27 cellular contexts compared by ENCODE assay signal in genomic region chr1:25628741-25629421, GRCh38. TPM values are rescaled to one million over a fixed set of nuclear protein-coding genes. Genes with fewer than 3 reads are reported as not detected.
DNase-seq lines count a peak whose midpoint lies in the region; ATAC-seq, FAIRE-seq and TF ChIP-seq lines count a peak whose summit lies in the region.
"Had no signal": no experiment of that assay in that cellular context is flagged by ENCODE, and none has a peak within 500 bp of the region (broad histone marks: within the 10 kb centered on the region; RNA-seq: fewer than 3 reads in every experiment).

No MANE protein-coding gene starts in this region.

- peak; percentile 31 to 39 for ATAC-seq in activated T-cell treated with anti-CD3 and anti-CD28 coated beads, Interleukin-2, amount 50 U/mL, for 72 hours (replicated peaks in 1 of 2)
- peak; percentile 71 for ATAC-seq in stimulated activated naive CD8-positive, alpha-beta T cell treated with anti-CD3 and anti-CD28 coated beads, Interleukin-15, Interleukin-2, amounts not matched to agents 100 U/mL and 50 U/mL, for 24 hours
- ATAC-seq in heart right ventricle, result no peak
- ATAC-seq: activated CD8-positive, alpha-beta memory T cell treated with anti-CD3 and anti-CD28 coated beads, Interleukin-2, amount 10 ng/mL, durations not matched to agents 7 days and 5 days; stimulated activated memory B cell treated with anti-CD40 and anti-IgM and Interleukin-4, amounts not matched to agents 10 μg/mL and 1 μg/mL and 100 μg/mL, for 72 hours had no signal

- 98% methylated on average over 5 of the region's 5 CpGs for WGBS in heart right ventricle, 2 donors

- no peak for FAIRE-seq in frontal cortex (lab: Jason Lieb, UNC)

- peaks cover 0 to 6% of the 10 kb centered on the region in 2 donors for H3K9me3 Mint-ChIP-seq in activated T-cell treated with anti-CD3 and anti-CD28 coated beads, Interleukin-2, amount 50 U/mL, for 72 hours
- no peaks in the 10 kb centered on the region for H3K9me3 Mint-ChIP-seq in activated naive CD8-positive, alpha-beta T cell (ENCODE audit: low read depth)

- H3K4me3 ChIP-seq in HEK293 (ENCODE audit: low read depth, low read length) (no peak overlapping the region), heart right ventricle (no peak overlapping the region)
- H3K4me3 ChIP-seq: cardiac muscle cell, ovary, PC-9, testis, uterus had no signal

- intact Hi-C loops in heart right ventricle (cut with DNase I), result loop anchor here in 3 of 10 donors (10.0 kb wide), 2 partner anchors 46 to 56 kb away; no protein-coding TSS in a partner anchor

- POLR2A ChIA-PET in HEK293 (lab: Yijun Ruan, JAX), result no interaction called here

- H3K27ac ChIP-seq in HEK293 (ENCODE audit: extremely low read depth, low read depth, low read length), result no peak overlapping the region
- H3K27ac ChIP-seq in heart right ventricle, result no peak overlapping the region
- H3K27ac ChIP-seq: C4-2B, cardiac muscle cell, ovary, PC-9, testis, uterus had no signal

- H3K27me3 Mint-ChIP-seq in activated T-cell treated with anti-CD3 and anti-CD28 coated beads, Interleukin-2, amount 50 U/mL, for 72 hours (ENCODE audit: low read depth), result no peaks in the 10 kb centered on the region
- H3K27me3 Mint-ChIP-seq in activated naive CD8-positive, alpha-beta T cell, result no peaks in the 10 kb centered on the region

- peaks cover 4 to 5% of the 10 kb centered on the region in 2 donors for H3K36me3 Mint-ChIP-seq in activated T-cell treated with anti-CD3 and anti-CD28 coated beads, Interleukin-2, amount 50 U/mL, for 72 hours (ENCODE audit: insufficient read depth in 2 of 2)
- H3K36me3 Mint-ChIP-seq in activated naive CD8-positive, alpha-beta T cell, result peaks cover 7% of the 10 kb centered on the region
- H3K36me3 Mint-ChIP-seq: stimulated activated memory B cell treated with anti-CD40 and anti-IgM and Interleukin-4, amounts not matched to agents 10 μg/mL and 1 μg/mL and 100 μg/mL, for 72 hours had no signal

- H3K9me3 ChIP-seq in HEK293 (ENCODE audit: control insufficient read depth, insufficient read depth, low read depth, low read length), result no peaks in the 10 kb centered on the region
- H3K9me3 ChIP-seq in heart right ventricle, result peaks cover 0 to 4% (median 0%) of the 10 kb centered on the region in 11 donors
- H3K9me3 ChIP-seq: ovary, testis, uterus had no signal

- DNase-seq in activated T-cell treated with anti-CD3 and anti-CD28 coated beads, Interleukin-2, amount 50 U/mL, for 72 hours, result no peak
- no peak for DNase-seq in activated T-cell treated with anti-CD3 and anti-CD28 coated beads, Interleukin-2, amount 50 U/mL, for 1 hour
- DNase-seq in stimulated activated naive CD8-positive, alpha-beta T cell treated with anti-CD3 and anti-CD28 coated beads, Interleukin-15, Interleukin-2, amounts not matched to agents 100 U/mL and 50 U/mL, for 24 hours, result no peak
- DNase-seq in heart right ventricle, result no peak
- no peak for DNase-seq in frontal cortex (ENCODE audit: low spot score in 2 of 2)
- DNase-seq in NCI-H146 treated with DMSO at 0.1 percent for 48 hours (lab: John Stamatoyannopoulos, UW; ENCODE audit: unreplicated experiment), result no peak
- DNase-seq: activated CD8-positive, alpha-beta memory T cell treated with anti-CD3 and anti-CD28 coated beads, Interleukin-2, amount 10 ng/mL, durations not matched to agents 7 days and 5 days; activated effector memory CD4-positive, alpha-beta T cell treated with Interleukin-2 at 50 U/mL for 16 hours; aorta; dermis blood vessel endothelial cell; DMS 273 treated with DMSO at 0.1 percent for 48 hours; islet precursor cell; midbrain; NCI-H1105 treated with DMSO at 0.1 percent for 48 hours; NCI-H2081 treated with DMSO at 0.1 percent for 48 hours; nephron progenitor cell; ovary; PC-9; Right ventricle myocardium superior; stimulated activated CD4-positive, alpha-beta T cell treated with anti-CD3 and anti-CD28 coated beads, Interleukin-2, amount 100 ng/mL, for 48 hours; testis; uterus had no signal

- no peaks in the 10 kb centered on the region for H3K36me3 ChIP-seq in HEK293 (ENCODE audit: control insufficient read depth in 2 of 2, insufficient read depth in 1 of 2, low read length in 2 of 2)
- H3K36me3 ChIP-seq in heart right ventricle, result peaks cover 0 to 4% (median 0%) of the 10 kb centered on the region in 9 donors
- H3K36me3 ChIP-seq: cardiac muscle cell, ovary, uterus had no signal

- CTCF ChIA-PET in HEK293 (lab: Yijun Ruan, JAX), result interaction anchor here (0.6 to 1.7 kb wide), 2 partner anchors 9 to 128 kb away, joined by 3 to 8 read pairs; no protein-coding TSS in a partner anchor

- H3K4me1 Mint-ChIP-seq in activated T-cell treated with anti-CD3 and anti-CD28 coated beads, Interleukin-2, amount 50 U/mL, for 72 hours (ENCODE audit: low read depth), result peaks cover 67% of the 10 kb centered on the region
- peaks cover 82% of the 10 kb centered on the region for H3K4me1 Mint-ChIP-seq in activated naive CD8-positive, alpha-beta T cell (ENCODE audit: low read depth)

- peak overlapping the region; percentile 5 for H3K27ac Mint-ChIP-seq in activated T-cell treated with anti-CD3 and anti-CD28 coated beads, Interleukin-2, amount 50 U/mL, for 72 hours
- H3K27ac Mint-ChIP-seq in activated naive CD8-positive, alpha-beta T cell, result peak overlapping the region; percentile 74
- H3K27ac Mint-ChIP-seq: activated CD8-positive, alpha-beta memory T cell treated with anti-CD3 and anti-CD28 coated beads, Interleukin-2, amount 10 ng/mL, durations not matched to agents 7 days and 5 days; nephron progenitor cell; stimulated activated memory B cell treated with anti-CD40 and anti-IgM and Interleukin-4, amounts not matched to agents 10 μg/mL and 1 μg/mL and 100 μg/mL, for 72 hours had no signal

- H3K4me1 ChIP-seq in HEK293 (ENCODE audit: control insufficient read depth, insufficient read depth, low read length) (no peaks in the 10 kb centered on the region), heart right ventricle (peaks cover 2 to 35% (median 23%) of the 10 kb centered on the region in 9 donors)
- H3K4me1 ChIP-seq: testis, uterus had no signal

- TF ChIP-seq CTCF in HEK293 (tag by site-specific recombination; IDR thresholded peaks at IDR 0.05), result no peak
- no peak for TF ChIP-seq CTCF in heart right ventricle (IDR thresholded peaks at IDR 0.05)

- H3K4me3 Mint-ChIP-seq in activated T-cell treated with anti-CD3 and anti-CD28 coated beads, Interleukin-2, amount 50 U/mL, for 72 hours, result peak overlapping the region; percentile 8 to 54
- H3K4me3 Mint-ChIP-seq in activated naive CD8-positive, alpha-beta T cell, result peak overlapping the region; percentile 40
- H3K4me3 Mint-ChIP-seq: activated CD8-positive, alpha-beta memory T cell treated with anti-CD3 and anti-CD28 coated beads, Interleukin-2, amount 10 ng/mL, durations not matched to agents 7 days and 5 days; nephron progenitor cell; stimulated activated memory B cell treated with anti-CD40 and anti-IgM and Interleukin-4, amounts not matched to agents 10 μg/mL and 1 μg/mL and 100 μg/mL, for 72 hours had no signal

- H3K27me3 ChIP-seq in heart right ventricle, result no peaks in the 10 kb centered on the region
- H3K27me3 ChIP-seq: cardiac muscle cell, ovary, testis, uterus had no signal

TF ChIP-seq in HEK293, 187 proteins besides CTCF, POLR2A, EP300 and RAD21:
- TF ChIP-seq WT1 (tag by site-specific recombination; IDR thresholded peaks at IDR 0.05), result no peak
- TF ChIP-seq SP2 (tag by site-specific recombination; IDR thresholded peaks at IDR 0.05), result no peak
- TF ChIP-seq ZNF488 (tag by site-specific recombination; IDR thresholded peaks at IDR 0.05), result no peak
- no peak for TF ChIP-seq ZNF707 (tag by site-specific recombination; IDR thresholded peaks at IDR 0.05)
- no peak for TF ChIP-seq ZNF26 (tag by site-specific recombination; IDR thresholded peaks at IDR 0.05)
- no peak for TF ChIP-seq ZNF335 (tag by site-specific recombination; conservative IDR thresholded peaks at IDR 0.05)
- TF ChIP-seq ZNF626 (tag by site-specific recombination; IDR thresholded peaks at IDR 0.05), result no peak
- TF ChIP-seq GLIS1 (tag by site-specific recombination; IDR thresholded peaks at IDR 0.05), result no peak
- peak; percentile 61 for TF ChIP-seq ZNF146 (tag by site-specific recombination; IDR thresholded peaks at IDR 0.05)

RNA-seq across cellular contexts. Expression of gene MAN1C1, which starts 12.3 kb away (rescaled TPM):
- 10 to 100 TPM in 1 of 2 donors, 1 to 10 TPM in 1; 9.4 to 13.3 TPM for total RNA-seq in activated T-cell treated with anti-CD3 and anti-CD28 coated beads, Interleukin-2, amount 50 U/mL, for 72 hours
- 10 to 100 TPM in 9 of 10 donors, 1 to 10 TPM in 1; 9.7 to 23.4 (median 14.2) TPM for total RNA-seq in heart right ventricle
- 10 to 100 TPM; 10.1 to 11.3 TPM for polyA plus RNA-seq in heart right ventricle
- 5.3 TPM for total RNA-seq in frontal cortex

Comparison
In these comparisons a context has a peak if more than half of its experiments do, and no peak if none do; other contexts are left out.
1. ATAC-seq: peak in activated T-cell treated with anti-CD3 and anti-CD28 coated beads, Interleukin-2, amount 50 U/mL, for 72 hours (2 of 2) and stimulated activated naive CD8-positive, alpha-beta T cell treated with anti-CD3 and anti-CD28 coated beads, Interleukin-15, Interleukin-2, amounts not matched to agents 100 U/mL and 50 U/mL, for 24 hours (single experiment); none in heart right ventricle (0 of 8).